1 cellular context compared by ENCODE assay signal in genomic region chr1:183471748-183472487, GRCh38.
TF ChIP-seq lines count a peak whose summit lies in the region.

No MANE protein-coding gene starts in this region.

TF ChIP-seq in WTC11, 78 proteins besides CTCF, POLR2A, EP300 and RAD21 (continued from another document):
- TF ChIP-seq AFF4 (CRISPR knock-in tag; IDR thresholded peaks at IDR 0.05; ENCODE audit: borderline replicate concordance) (no peak), EMX1 (CRISPR knock-in tag; IDR thresholded peaks at IDR 0.05) (no peak), MAX (CRISPR knock-in tag; IDR thresholded peaks at IDR 0.05) (0 out of 2 replicates have a peak, but pooled peaks have one; percentile 7), SMAD3 (CRISPR knock-in tag; IDR thresholded peaks at IDR 0.05; ENCODE audit: borderline replicate concordance) (no peak), ETV6 (CRISPR knock-in tag; IDR thresholded peaks at IDR 0.05) (peak; percentile 85; the same call in 1 of the 2 replicates), IRF2 (CRISPR knock-in tag; IDR thresholded peaks at IDR 0.05; ENCODE audit: borderline replicate concordance, low read depth) (no peak), KAT7 (CRISPR knock-in tag; IDR thresholded peaks at IDR 0.05; ENCODE audit: borderline replicate concordance) (no peak; the same call in 1 of the 2 replicates), JAZF1 (CRISPR knock-in tag; IDR thresholded peaks at IDR 0.05) (no peak), ZNF532 (CRISPR knock-in tag; IDR thresholded peaks at IDR 0.05; ENCODE audit: borderline replicate concordance) (no peak), SP1 (CRISPR knock-in tag; conservative IDR thresholded peaks at IDR 0.05) (no peak; the same call in none of the 2 replicates), ZNF138 (CRISPR knock-in tag; conservative IDR thresholded peaks at IDR 0.05) (no peak), TCF7 (CRISPR knock-in tag; IDR thresholded peaks at IDR 0.05; ENCODE audit: low read depth) (no peak), FOXK1 (CRISPR knock-in tag; IDR thresholded peaks at IDR 0.05) (no peak), ZBTB21 (CRISPR knock-in tag; IDR thresholded peaks at IDR 0.05; ENCODE audit: borderline replicate concordance) (no peak), ZNF396 (CRISPR knock-in tag; IDR thresholded peaks at IDR 0.05; ENCODE audit: borderline replicate concordance) (no peak), AR (CRISPR knock-in tag; IDR thresholded peaks at IDR 0.05) (no peak), ZNF512 (CRISPR knock-in tag; IDR thresholded peaks at IDR 0.05; ENCODE audit: borderline replicate concordance) (no peak), ZNF671 (CRISPR knock-in tag; IDR thresholded peaks at IDR 0.05) (peak; percentile 38; the same call in 1 of the 2 replicates), ARID4B (CRISPR knock-in tag; IDR thresholded peaks at IDR 0.05; ENCODE audit: borderline replicate concordance) (no peak), FOXJ3 (CRISPR knock-in tag; IDR thresholded peaks at IDR 0.05; ENCODE audit: borderline replicate concordance) (no peak), PRRX2 (CRISPR knock-in tag; IDR thresholded peaks at IDR 0.05) (0 out of 2 replicates have a peak, but pooled peaks have one; percentile 81), NFE2L1 (CRISPR knock-in tag; IDR thresholded peaks at IDR 0.05) (no peak), E2F4 (CRISPR knock-in tag; IDR thresholded peaks at IDR 0.05; ENCODE audit: borderline replicate concordance, low read depth) (no peak), ZNF425 (CRISPR knock-in tag; conservative IDR thresholded peaks at IDR 0.05) (0 out of 2 replicates have a peak, but pooled peaks have one; percentile 49), ESRRA (CRISPR knock-in tag; IDR thresholded peaks at IDR 0.05; ENCODE audit: borderline replicate concordance) (no peak), IRF1 (CRISPR knock-in tag; IDR thresholded peaks at IDR 0.05) (no peak), ZNF121 (CRISPR knock-in tag; IDR thresholded peaks at IDR 0.05) (no peak), TEAD4 (CRISPR knock-in tag; IDR thresholded peaks at IDR 0.05) (no peak), MXD4 (CRISPR knock-in tag; IDR thresholded peaks at IDR 0.05; ENCODE audit: borderline replicate concordance) (no peak), CREB1 (CRISPR knock-in tag; IDR thresholded peaks at IDR 0.05) (no peak), CREM (CRISPR knock-in tag; IDR thresholded peaks at IDR 0.05) (peak; percentile 60; the same call in 1 of the 2 replicates)
